In genomic region chr17:57373071-57373470, GRCh38 we compare ENCODE assay signal across 23 cellular contexts.
"Had no signal": no experiment of that assay in that cellular context is flagged by ENCODE, and none has a peak within 500 bp of the region (broad histone marks: within the 10 kb centered on the region; RNA-seq: fewer than 3 reads in every experiment).

No MANE protein-coding gene starts in this region.

- H3K27me3 Mint-ChIP-seq: naive B cell; stimulated activated naive B cell treated with anti-CD40 and anti-IgM and Interleukin-4, amounts not matched to agents 10 μg/mL and 1 μg/mL and 100 μg/mL, for 72 hours; type B pancreatic cell had no signal

- H3K9me3 Mint-ChIP-seq: stimulated activated naive B cell treated with anti-CD40 and anti-IgM and Interleukin-4, amounts not matched to agents 10 μg/mL and 1 μg/mL and 100 μg/mL, for 72 hours; type B pancreatic cell had no signal

- H3K9me3 ChIP-seq: colonic mucosa, psoas muscle, uterus had no signal

- H3K4me1 ChIP-seq: uterus had no signal

- DNase-seq: colonic mucosa; dermis blood vessel endothelial cell; esophagus squamous epithelium; foreskin fibroblast; hypothalamus; kidney glomerular epithelial cell; mesendoderm; naive B cell; occipital lobe; psoas muscle; retina; stimulated activated CD4-positive, alpha-beta T cell treated with anti-CD3 and anti-CD28 coated beads, Interleukin-2, amount 100 ng/mL, for 24 hours; stimulated activated CD4-positive, alpha-beta T cell treated with anti-CD3 and anti-CD28 coated beads, Interleukin-4, amount 100 ng/mL, for 4 hours; stimulated activated naive B cell treated with anti-CD40 and anti-IgM and Interleukin-4, amounts not matched to agents 10 μg/mL and 1 μg/mL and 100 μg/mL, for 72 hours; stomach; substantia nigra; uterus had no signal

- H3K4me3 ChIP-seq: colonic mucosa, esophagus squamous epithelium, psoas muscle, skin epidermis, stomach, thoracic aorta, uterus had no signal

- H3K27ac ChIP-seq: colonic mucosa, esophagus squamous epithelium, parathyroid adenoma, psoas muscle, stomach, thoracic aorta, uterus had no signal

- H3K27ac Mint-ChIP-seq: stimulated activated naive B cell treated with anti-CD40 and anti-IgM and Interleukin-4, amounts not matched to agents 10 μg/mL and 1 μg/mL and 100 μg/mL, for 72 hours; type B pancreatic cell had no signal

- H3K36me3 ChIP-seq: colonic mucosa, esophagus squamous epithelium, stomach, thoracic aorta, uterus had no signal

- ATAC-seq: psoas muscle; sciatic nerve; stimulated activated naive B cell treated with anti-CD40 and anti-IgM and Interleukin-4, amounts not matched to agents 10 μg/mL and 1 μg/mL and 100 μg/mL, for 72 hours had no signal

- H3K9ac ChIP-seq: parathyroid adenoma had no signal

- H3K4me3 Mint-ChIP-seq: naive B cell; nephron; stimulated activated naive B cell treated with anti-CD40 and anti-IgM and Interleukin-4, amounts not matched to agents 10 μg/mL and 1 μg/mL and 100 μg/mL, for 72 hours; type B pancreatic cell had no signal

- H2AFZ ChIP-seq: parathyroid adenoma had no signal

- H3K27me3 ChIP-seq: colonic mucosa, esophagus squamous epithelium, stomach, uterus had no signal
